ENCODE assay signal across 9 cellular contexts in the genomic region with DNA sequence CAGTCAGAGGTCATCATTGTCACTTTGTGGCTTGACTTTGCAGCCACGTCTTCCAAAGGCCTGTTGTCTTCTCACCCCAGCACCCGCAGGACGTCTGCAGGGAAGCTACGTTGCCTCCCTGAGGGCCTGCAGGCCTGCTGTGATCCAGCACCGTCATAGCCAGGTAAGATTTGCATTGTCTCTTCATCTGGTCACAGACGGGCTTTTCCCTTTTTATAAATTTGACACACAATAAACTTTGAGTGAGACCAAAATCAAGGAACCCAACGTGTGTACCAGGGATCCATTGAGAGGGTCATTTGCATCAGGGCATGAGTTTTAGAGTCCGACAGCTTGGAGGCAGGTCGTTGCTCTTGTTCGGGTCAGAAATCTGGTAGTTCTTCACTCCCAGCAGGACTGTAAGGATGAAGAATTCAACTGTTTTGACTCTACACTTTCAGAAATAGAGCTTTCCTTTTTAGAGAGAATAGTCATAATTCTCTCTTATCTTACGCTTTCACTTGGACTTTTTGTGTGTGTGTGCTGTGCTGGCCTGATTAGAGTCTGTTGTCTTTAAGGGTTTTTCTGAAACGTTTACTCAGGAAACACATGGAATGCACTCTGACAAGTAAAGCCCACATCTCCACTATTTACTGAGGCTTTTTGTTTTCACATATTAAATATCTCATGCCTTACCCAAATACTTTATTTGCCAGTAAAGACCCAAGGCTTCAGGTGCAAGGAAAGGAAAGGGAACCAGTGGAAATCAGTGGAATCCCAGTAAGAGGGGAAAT.
DNase-seq lines count a peak whose midpoint lies in the region; ATAC-seq and TF ChIP-seq lines count a peak whose summit lies in the region.
"Had no signal": no experiment of that assay in that cellular context is flagged by ENCODE, and none has a peak within 500 bp of the region (broad histone marks: within the 10 kb centered on the region; RNA-seq: fewer than 3 reads in every experiment).

No MANE protein-coding gene starts in this region.

- peak overlapping the region; percentile 67 for H3K4me3 Mint-ChIP-seq in activated T-cell treated with anti-CD3 and anti-CD28 coated beads, Interleukin-2, amount 50 U/mL, for 4 hours

- H3K9me3 ChIP-seq in spleen (peaks cover 0 to 12% (median 8%) of the 10 kb centered on the region in 8 donors), stomach (peaks cover 0 to 5% (median 0%) of the 10 kb centered on the region in 4 donors)

- no peaks in the 10 kb centered on the region for H3K27me3 ChIP-seq in spleen (replicated peaks in 1 of 7)
- H3K27me3 ChIP-seq in stomach, result no peaks in the 10 kb centered on the region

- H3K36me3 ChIP-seq in spleen (no peaks in the 10 kb centered on the region), stomach (no peaks in the 10 kb centered on the region)

- peak; percentile 31 for DNase-seq in activated T-cell treated with anti-CD3 and anti-CD28 coated beads, Interleukin-2, amount 50 U/mL, for 4 hours
- DNase-seq in spleen (peak; percentile 69), stomach (no peak), NOMO-1 treated with DMSO at 0.1 percent for 48 hours (lab: John Stamatoyannopoulos, UW; ENCODE audit: unreplicated experiment) (no peak), retina (no peak)

- WGBS in spleen, 5 donors, result 30 to 42% (median 37%) methylated on average over 12 of the region's 12 CpGs
- WGBS in stomach, 5 donors, result 42 to 55% (median 48%) methylated on average over 12 of the region's 12 CpGs

- peak overlapping the region; percentile 29 to 81 (median 68) for H3K27ac ChIP-seq in spleen
- H3K27ac ChIP-seq in stomach, result peak overlapping the region in 2 of 5 donors; percentile 25 to 53
- H3K27ac ChIP-seq: KMS-11 had no signal

- H3K9me3 Mint-ChIP-seq in activated T-cell treated with anti-CD3 and anti-CD28 coated beads, Interleukin-2, amount 50 U/mL, for 4 hours, result peaks cover 12% of the 10 kb centered on the region

- TF ChIP-seq POLR2A in spleen (IDR thresholded peaks at IDR 0.05) (no peak), stomach (IDR thresholded peaks at IDR 0.05) (no peak)

- peaks cover 0 to 12% (median 7%) of the 10 kb centered on the region in 6 donors for H3K4me1 ChIP-seq in spleen
- H3K4me1 ChIP-seq in stomach, result peaks cover 0 to 16% (median 4%) of the 10 kb centered on the region in 4 donors

- TF ChIP-seq EP300 in stomach (IDR thresholded peaks at IDR 0.05), result no peak

- no peak for TF ChIP-seq CTCF in spleen (IDR thresholded peaks at IDR 0.05 in 8 of 11, conservative IDR thresholded peaks at IDR 0.05 in 3 of 11)
- no peak for TF ChIP-seq CTCF in stomach (IDR thresholded peaks at IDR 0.05)

- peaks cover 6% of the 10 kb centered on the region for H3K36me3 Mint-ChIP-seq in activated T-cell treated with anti-CD3 and anti-CD28 coated beads, Interleukin-2, amount 50 U/mL, for 4 hours (ENCODE audit: insufficient read depth)

- peak; percentile 74 for ATAC-seq in GM19328 (IDR thresholded peaks at IDR 0.05; ENCODE audit: unreplicated experiment)
- peak; percentile 78 for ATAC-seq in HG03280 (IDR thresholded peaks at IDR 0.05; ENCODE audit: unreplicated experiment)
- peak; percentile 81 to 83 for ATAC-seq in activated T-cell treated with anti-CD3 and anti-CD28 coated beads, Interleukin-2, amount 50 U/mL, for 4 hours
- ATAC-seq in esophagus mucosa, result no peak

- no peaks in the 10 kb centered on the region for H3K27me3 Mint-ChIP-seq in activated T-cell treated with anti-CD3 and anti-CD28 coated beads, Interleukin-2, amount 50 U/mL, for 4 hours (ENCODE audit: low read depth)

- peaks cover 47% of the 10 kb centered on the region for H3K4me1 Mint-ChIP-seq in activated T-cell treated with anti-CD3 and anti-CD28 coated beads, Interleukin-2, amount 50 U/mL, for 4 hours (ENCODE audit: low read depth)

- intact Hi-C loops in spleen (cut with DNase I; ENCODE audit: low total_unique reads) (no loop called here), stomach (cut with DNase I; ENCODE audit: low total_unique reads) (no loop called here)

- H3K4me3 ChIP-seq in spleen, result peak overlapping the region in 1 of 8 donors; percentile 24
- H3K4me3 ChIP-seq in stomach, result no peak overlapping the region

Comparison
In these comparisons a context has a peak if more than half of its experiments do, and no peak if none do; other contexts are left out.
1. DNase-seq: peak in activated T-cell treated with anti-CD3 and anti-CD28 coated beads, Interleukin-2, amount 50 U/mL, for 4 hours (single experiment) and spleen (single experiment); none in stomach (single experiment), NOMO-1 treated with DMSO at 0.1 percent for 48 hours (single experiment) and retina (single experiment).